In the genomic region with DNA sequence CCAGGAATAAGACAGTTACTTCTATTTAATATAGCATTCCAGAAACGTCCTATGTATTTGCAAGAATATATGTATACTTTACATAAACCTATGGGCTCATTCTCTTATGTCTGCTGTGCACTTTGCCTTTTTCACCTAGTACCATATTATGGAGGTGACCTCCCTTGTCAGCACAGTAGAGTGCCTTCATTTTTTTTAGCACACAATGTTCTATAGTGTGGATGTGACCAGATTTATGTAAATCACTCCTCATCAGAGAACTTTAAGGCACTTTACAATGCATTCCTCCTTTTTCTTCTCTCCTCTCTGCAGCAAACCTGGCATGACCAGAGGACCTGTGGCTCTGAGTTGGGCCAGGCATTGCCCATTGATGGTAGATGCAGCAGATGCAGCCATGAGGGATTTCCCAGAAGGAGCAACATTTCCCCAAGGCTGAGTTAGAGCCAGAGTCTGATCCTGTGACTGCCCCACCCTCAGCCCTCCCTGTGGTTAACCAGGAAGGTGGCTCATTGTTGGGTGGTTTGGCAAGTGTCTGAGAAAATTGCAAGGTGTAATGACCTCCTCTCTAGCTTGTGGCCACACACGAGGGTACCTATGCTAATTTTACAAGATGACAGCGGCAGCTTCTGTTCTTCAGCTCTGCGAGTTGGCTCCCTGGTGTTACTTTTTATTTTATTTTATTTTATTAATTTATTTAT, we compare ENCODE assay signal across 1 cellular context.
TF ChIP-seq lines count a peak whose summit lies in the region.

No MANE protein-coding gene starts in this region.

TF ChIP-seq in IMR-90, 13 proteins besides CTCF, POLR2A, EP300 and RAD21 (continued from another document):
- TF ChIP-seq, protein P1, sequence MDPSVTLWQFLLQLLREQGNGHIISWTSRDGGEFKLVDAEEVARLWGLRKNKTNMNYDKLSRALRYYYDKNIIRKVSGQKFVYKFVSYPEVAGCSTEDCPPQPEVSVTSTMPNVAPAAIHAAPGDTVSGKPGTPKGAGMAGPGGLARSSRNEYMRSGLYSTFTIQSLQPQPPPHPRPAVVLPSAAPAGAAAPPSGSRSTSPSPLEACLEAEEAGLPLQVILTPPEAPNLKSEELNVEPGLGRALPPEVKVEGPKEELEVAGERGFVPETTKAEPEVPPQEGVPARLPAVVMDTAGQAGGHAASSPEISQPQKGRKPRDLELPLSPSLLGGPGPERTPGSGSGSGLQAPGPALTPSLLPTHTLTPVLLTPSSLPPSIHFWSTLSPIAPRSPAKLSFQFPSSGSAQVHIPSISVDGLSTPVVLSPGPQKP (IDR thresholded peaks at IDR 0.05; ENCODE audit: borderline replicate concordance, low read depth, low read length) = no peak
- TF ChIP-seq BHLHE40 (IDR thresholded peaks at IDR 0.05; ENCODE audit: low read depth, low read length) (no peak), MAFK (IDR thresholded peaks at IDR 0.05; ENCODE audit: low read depth, low read length) (no peak), NFE2L2 (IDR thresholded peaks at IDR 0.05; ENCODE audit: low read depth, low read length) (no peak)
